In the genomic region with DNA sequence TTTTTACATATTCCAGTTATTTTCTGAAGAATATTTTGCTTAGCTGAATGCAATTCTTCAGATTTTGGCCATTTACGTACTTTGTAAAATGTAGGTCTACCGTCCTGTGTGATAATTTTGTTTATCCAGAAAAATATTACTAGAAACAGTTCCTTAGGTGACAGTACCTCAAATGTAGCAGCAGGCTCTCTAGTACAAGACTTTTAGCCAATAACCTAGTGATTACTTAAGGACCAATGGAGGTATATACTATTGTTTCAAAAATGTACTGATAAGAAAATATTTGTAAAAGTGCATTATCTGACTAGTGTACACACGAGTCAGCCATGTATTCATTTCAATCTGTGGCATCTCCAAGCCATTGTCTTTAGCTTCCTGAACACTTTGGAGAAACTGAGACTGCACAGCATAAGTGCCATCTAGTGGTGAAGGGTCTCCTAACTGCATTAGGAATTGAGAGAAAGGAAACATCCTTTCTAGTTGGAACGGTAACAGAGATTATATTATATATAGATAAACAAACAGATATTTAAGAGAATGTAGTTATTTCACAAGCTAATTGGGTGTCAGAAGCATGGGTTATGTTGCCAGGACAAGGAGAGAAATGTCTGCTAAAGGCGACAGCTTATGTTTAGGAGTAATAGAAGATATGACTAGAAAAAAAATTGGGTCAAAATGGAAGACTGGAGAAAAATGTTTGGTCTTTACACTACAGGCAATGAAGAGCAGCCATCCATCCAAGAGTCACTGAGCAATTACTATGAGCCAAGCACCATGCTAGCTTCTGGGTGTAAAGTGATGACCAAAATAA, we compare ENCODE assay signal across 8 cellular contexts. TPM values are rescaled to one million over a fixed set of nuclear protein-coding genes. Genes with fewer than 3 reads are reported as not detected.
DNase-seq lines count a peak whose midpoint lies in the region; ATAC-seq, FAIRE-seq and TF ChIP-seq lines count a peak whose summit lies in the region.

No MANE protein-coding gene starts in this region.

- TF ChIP-seq CTCF in ascending aorta (IDR thresholded peaks at IDR 0.05) = peak; percentile 69 to 83 (median 77)
- TF ChIP-seq CTCF in hepatocyte (IDR thresholded peaks at IDR 0.05; ENCODE audit: poor library complexity) = peak; percentile 89
- peak; percentile 71 to 91 (median 82) for TF ChIP-seq CTCF in spleen (IDR thresholded peaks at IDR 0.05 in 8 of 11, conservative IDR thresholded peaks at IDR 0.05 in 3 of 11)

- ATAC-seq in GM19463 (IDR thresholded peaks at IDR 0.05; ENCODE audit: unreplicated experiment) = peak; percentile 41

- peak; percentile 77 for DNase-seq in EL
- DNase-seq in HT1080 (ENCODE audit: low read depth) = peak; percentile 54
- DNase-seq in RCC 7860 (ENCODE audit: low spot score) = peak; percentile 59
- peak in 1 of 2 donors; percentile 70 for DNase-seq in ascending aorta (ENCODE audit: low spot score in 2 of 2)
- DNase-seq in hepatocyte (ENCODE audit: low spot score) = peak; percentile 77
- DNase-seq in spleen = no peak
- DNase-seq in 8988T = no peak

- peaks cover 0 to 8% of the 10 kb centered on the region in 2 donors for H3K4me1 ChIP-seq in ascending aorta
- peaks cover 6% of the 10 kb centered on the region for H3K4me1 ChIP-seq in hepatocyte (ENCODE audit: insufficient read depth)
- peaks cover 0 to 54% (median 33%) of the 10 kb centered on the region in 6 donors for H3K4me1 ChIP-seq in spleen

- H3K27ac ChIP-seq in ascending aorta (no peak overlapping the region), hepatocyte (no peak overlapping the region), spleen (peak overlapping the region in 6 of 8 donors; percentile 16 to 87 (median 83))

- H3K36me3 ChIP-seq in ascending aorta = no peaks in the 10 kb centered on the region
- no peaks in the 10 kb centered on the region for H3K36me3 ChIP-seq in hepatocyte (replicated peaks; ENCODE audit: insufficient read depth, low read depth)
- no peaks in the 10 kb centered on the region for H3K36me3 ChIP-seq in spleen

- H3K9me2 ChIP-seq in hepatocyte (replicated peaks; ENCODE audit: insufficient read depth) = no peaks in the 10 kb centered on the region

- peak overlapping the region; percentile 40 for H3K4me2 ChIP-seq in hepatocyte

- peak overlapping the region; percentile 43 for H2AFZ ChIP-seq in hepatocyte

- no peaks in the 10 kb centered on the region for H4K20me1 ChIP-seq in hepatocyte (ENCODE audit: insufficient read depth, poor library complexity, severe bottlenecking)

- intact Hi-C loops in ascending aorta (cut with DNase I) (loop anchor here (1.0 to 10.0 kb wide), 4 partner anchors 153 to 490 kb away; no protein-coding TSS in a partner anchor), spleen (cut with DNase I; ENCODE audit: low total_unique reads) (loop anchor here (5.0 to 10.0 kb wide), 2 partner anchors 208 to 350 kb away; no protein-coding TSS in a partner anchor)

- 34% methylated on average over 5 of the region's 5 CpGs for WGBS in hepatocyte (ENCODE audit: low lambda C conversion rate, missing lambda C conversion rate)
- WGBS in spleen, 5 donors = 28 to 44% (median 40%) methylated on average over 5 of the region's 5 CpGs

- H3K4me3 ChIP-seq in ascending aorta = no peak overlapping the region
- no peak overlapping the region for H3K4me3 ChIP-seq in hepatocyte
- peak overlapping the region in 2 of 8 donors; percentile 26 to 50 for H3K4me3 ChIP-seq in spleen

- no peaks in the 10 kb centered on the region for H3K9me3 ChIP-seq in ascending aorta
- H3K9me3 ChIP-seq in hepatocyte (ENCODE audit: low read depth) = no peaks in the 10 kb centered on the region
- H3K9me3 ChIP-seq in spleen = no peaks in the 10 kb centered on the region

- no peak for TF ChIP-seq POLR2A in spleen (IDR thresholded peaks at IDR 0.05)

- FAIRE-seq in RCC 7860 (lab: Jason Lieb, UNC) = no peak

- H3K27me3 ChIP-seq in ascending aorta (no peaks in the 10 kb centered on the region), hepatocyte (no peaks in the 10 kb centered on the region), spleen (replicated peaks in 1 of 7) (no peaks in the 10 kb centered on the region)

- peaks cover 2% of the 10 kb centered on the region for H3K79me2 ChIP-seq in hepatocyte

RNA-seq across cellular contexts. Expression of gene RTKN2, which starts 23.7 kb away (rescaled TPM):
- 6.2 and 6.5 TPM in 2 replicates for total RNA-seq in HT1080 (2014; rRNA removed; shearing (Covaris generic))
- polyA plus RNA-seq in HT1080 (2015; cell fraction: cytosol; rRNA removed) = 3.5 and 3.7 TPM in 2 replicates
- 5.0 and 5.2 TPM in 2 replicates for polyA plus RNA-seq in HT1080 (2015; cell fraction: nucleus; rRNA removed)
- total RNA-seq in ascending aorta = not detected
- total RNA-seq in hepatocyte = 5.3 and 6.6 TPM in 2 replicates
- 0.68 and 2.2 TPM in 2 replicates for polyA plus RNA-seq in hepatocyte
- total RNA-seq in spleen = 1 to 10 TPM; 1.0 to 5.7 (median 2.3) TPM
- under 1 TPM; 0.26 to 0.62 (median 0.39) TPM for polyA plus RNA-seq in spleen

Comparison
In these comparisons a context has a peak if more than half of its experiments do, and no peak if none do; other contexts are left out.
1. DNase-seq: peak in EL (single experiment), HT1080 (single experiment), RCC 7860 (single experiment) and hepatocyte (single experiment); none in spleen (single experiment) and 8988T (single experiment).
2. H3K27ac ChIP-seq: peak in spleen (6 of 8); none in ascending aorta (0 of 2) and hepatocyte (single experiment).
3. Peak in every context shown above with its lines, with median percentiles within 50 percentile points of each other: CTCF ChIP-seq.